In the genomic region with DNA sequence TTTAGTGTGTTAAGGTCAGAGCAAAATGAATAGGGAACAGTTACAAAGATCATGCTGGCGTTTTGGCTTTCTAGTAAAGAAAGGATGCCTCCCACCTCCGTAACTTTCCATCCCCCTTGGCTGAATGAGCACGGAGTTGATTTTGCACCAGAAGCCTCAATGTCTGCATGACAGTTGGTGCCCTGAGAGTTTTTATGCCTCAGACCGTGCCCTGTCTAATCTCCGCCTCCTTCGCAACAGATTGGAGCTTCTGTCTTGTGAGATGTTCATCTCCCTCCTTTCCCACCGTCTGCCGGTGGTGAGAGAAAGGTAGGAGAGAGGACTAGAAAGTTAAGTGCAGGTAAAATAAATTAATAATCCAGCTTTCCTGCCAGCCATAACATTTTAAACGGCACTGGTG, we compare ENCODE assay signal across 29 cellular contexts. TPM values are rescaled to one million over a fixed set of nuclear protein-coding genes. Genes with fewer than 3 reads are reported as not detected.
DNase-seq lines count a peak whose midpoint lies in the region; ATAC-seq and TF ChIP-seq lines count a peak whose summit lies in the region.
"Had no signal": no experiment of that assay in that cellular context is flagged by ENCODE, and none has a peak within 500 bp of the region (broad histone marks: within the 10 kb centered on the region; RNA-seq: fewer than 3 reads in every experiment).

No MANE protein-coding gene starts in this region.

- H3K4me1 ChIP-seq in HUES48 (ENCODE audit: control insufficient read depth, insufficient read depth, low read length) (peaks cover 9% of the 10 kb centered on the region), hepatocyte (ENCODE audit: insufficient read depth) (peaks cover 17% of the 10 kb centered on the region)
- H3K4me1 ChIP-seq: colonic mucosa, psoas muscle had no signal

- H3K9ac ChIP-seq in HUES48 (ENCODE audit: low read depth, low read length) (no peak overlapping the region), neural cell (ENCODE audit: low read length) (peak overlapping the region; percentile 77)

- H3F3A ChIP-seq in neural cell (ENCODE audit: insufficient read depth, low read length, poor library complexity, severe bottlenecking) = no peaks in the 10 kb centered on the region

- H3K36me3 ChIP-seq in HUES48 (ENCODE audit: control insufficient read depth, insufficient read depth, low read length) (no peaks in the 10 kb centered on the region), hepatocyte (replicated peaks; ENCODE audit: insufficient read depth, low read depth) (no peaks in the 10 kb centered on the region), neural cell (ENCODE audit: insufficient read depth, low read length) (no peaks in the 10 kb centered on the region)
- H3K36me3 ChIP-seq: brain microvascular endothelial cell, colonic mucosa, MG63, tibial nerve had no signal

- H3K9me3 ChIP-seq in HUES48 (ENCODE audit: control insufficient read depth, insufficient read depth, low read length) = no peaks in the 10 kb centered on the region
- H3K9me3 ChIP-seq in hepatocyte (ENCODE audit: low read depth) = no peaks in the 10 kb centered on the region
- H3K9me3 ChIP-seq in neural cell (ENCODE audit: low read length) = no peaks in the 10 kb centered on the region
- H3K9me3 ChIP-seq: colonic mucosa, MG63, psoas muscle, tibial nerve had no signal

- TF ChIP-seq CTCF in hepatocyte (IDR thresholded peaks at IDR 0.05; ENCODE audit: poor library complexity) (no peak), neural cell (IDR thresholded peaks at IDR 0.05; ENCODE audit: poor library complexity, severe bottlenecking) (no peak), coronary artery (IDR thresholded peaks at IDR 0.05) (no peak)

- H3K27ac ChIP-seq in HUES48 (ENCODE audit: low read depth, low read length) (no peak overlapping the region), hepatocyte (no peak overlapping the region), neural cell (ENCODE audit: low read length) (peak overlapping the region; percentile 19), coronary artery (no peak overlapping the region)
- H3K27ac ChIP-seq: brain microvascular endothelial cell, colonic mucosa, psoas muscle, skin epidermis, tibial nerve had no signal

- no peaks in the 10 kb centered on the region for H3K9me2 ChIP-seq in hepatocyte (replicated peaks; ENCODE audit: insufficient read depth)
- H3K9me2 ChIP-seq in neural cell (ENCODE audit: insufficient read depth, low read length) = no peaks in the 10 kb centered on the region

- peak overlapping the region; percentile 49 for H2AFZ ChIP-seq in hepatocyte
- H2AFZ ChIP-seq in neural cell (ENCODE audit: low read depth, low read length) = no peak overlapping the region

- H4K20me1 ChIP-seq in hepatocyte (ENCODE audit: insufficient read depth, poor library complexity, severe bottlenecking) = no peaks in the 10 kb centered on the region
- H4K20me1 ChIP-seq in neural cell (ENCODE audit: insufficient read depth) = no peaks in the 10 kb centered on the region

- ATAC-seq in GM21390 (IDR thresholded peaks at IDR 0.05; ENCODE audit: unreplicated experiment) = no peak
- ATAC-seq: activated naive CD8-positive, alpha-beta T cell treated with anti-CD3 and anti-CD28 coated beads, Interleukin-2, amount 50 U/mL, for 24 hours; CD8-positive, alpha-beta T cell; PC-3; psoas muscle; stimulated activated naive CD8-positive, alpha-beta T cell treated with anti-CD3 and anti-CD28 coated beads, Interleukin-15, Interleukin-2, amounts not matched to agents 100 U/mL and 50 U/mL, for 24 hours had no signal

- WGBS in hepatocyte (ENCODE audit: low lambda C conversion rate, missing lambda C conversion rate) = 15% methylated on average over 9 of the region's 9 CpGs

- H3K79me2 ChIP-seq in hepatocyte (no peaks in the 10 kb centered on the region), neural cell (replicated peaks; ENCODE audit: insufficient read depth, low read length) (peaks cover 21% of the 10 kb centered on the region)

- TF ChIP-seq EP300 in neural cell (conservative IDR thresholded peaks at IDR 0.05; ENCODE audit: poor library complexity, severe bottlenecking) = no peak

- TF ChIP-seq RAD21 in neural cell (conservative IDR thresholded peaks at IDR 0.05) = no peak

- H3K27me3 ChIP-seq in HUES48 (ENCODE audit: control insufficient read depth, insufficient read depth, low read length) (peaks cover 42% of the 10 kb centered on the region), hepatocyte (peaks cover 67% of the 10 kb centered on the region), neural cell (ENCODE audit: insufficient read depth, low read depth, low read length) (peaks cover 20% of the 10 kb centered on the region)

- DNase-seq in D341Med (ENCODE audit: low spot score) (peak; percentile 37), hepatocyte (ENCODE audit: low spot score) (no peak), Kasumi-1 (lab: John Stamatoyannopoulos, UW) (no peak), KG1 (lab: John Stamatoyannopoulos, UW) (no peak), coronary artery (ENCODE audit: low spot score) (no peak)
- DNase-seq: activated CD4-positive, alpha-beta T cell treated with anti-CD3 and anti-CD28 coated beads, Interleukin-2, amount 10 ng/mL, durations not matched to agents 24 days and 14 days; activated naive CD8-positive, alpha-beta T cell treated with anti-CD3 and anti-CD28 coated beads, Interleukin-2, amount 50 U/mL, for 24 hours; brain microvascular endothelial cell; CD8-positive, alpha-beta T cell; colonic mucosa; hippocampal formation; kidney glomerular epithelial cell; MG63; naive B cell; NCI-H1436 treated with DMSO at 0.1 percent for 48 hours; NCI-H2171 treated with DMSO at 0.1 percent for 48 hours; NCI-H774; PC-3; psoas muscle; SHP77; stimulated activated CD4-positive, alpha-beta T cell treated with anti-CD3 and anti-CD28 coated beads, Interleukin-2, amount 100 ng/mL, for 48 hours; stimulated activated naive CD8-positive, alpha-beta T cell treated with anti-CD3 and anti-CD28 coated beads, Interleukin-15, Interleukin-2, amounts not matched to agents 100 U/mL and 50 U/mL, for 24 hours had no signal

- H3K4me3 ChIP-seq in HUES48 (ENCODE audit: low read depth, low read length) (peak overlapping the region; percentile 64), hepatocyte (no peak overlapping the region), neural cell (ENCODE audit: low read length) (peak overlapping the region; percentile 69), coronary artery (no peak overlapping the region)
- H3K4me3 ChIP-seq: colonic mucosa, MG63, psoas muscle had no signal

- H3K4me2 ChIP-seq in hepatocyte = peak overlapping the region; percentile 86
- peak overlapping the region; percentile 40 for H3K4me2 ChIP-seq in neural cell (ENCODE audit: low read length)

TF ChIP-seq in neural cell, 6 proteins besides CTCF, POLR2A, EP300 and RAD21:
- TF ChIP-seq POLR2AphosphoS5 (IDR thresholded peaks at IDR 0.05) = peak; percentile 5
- TF ChIP-seq MXI1 (conservative IDR thresholded peaks at IDR 0.05; ENCODE audit: poor library complexity, severe bottlenecking) = no peak

RNA-seq across cellular contexts. Expression of a gene that starts 1.9 kb away (rescaled TPM):
- total RNA-seq in hepatocyte = 1.8 and 3.1 TPM in 2 replicates
- polyA plus RNA-seq in hepatocyte (2.0 and 3.4 TPM in 2 replicates), neural cell (13.0 and 14.9 TPM in 2 replicates)
- 17.5 and 17.8 TPM in 2 replicates for polyA minus RNA-seq in neural cell
- total RNA-seq: activated CD4-positive, alpha-beta T cell treated with anti-CD3 and anti-CD28 coated beads, Interleukin-2, amount 10 ng/mL, durations not matched to agents 24 days and 14 days; activated T-helper 2 cell treated with anti-CD3 and anti-CD28 coated beads, Interferon-gamma antibody, Interleukin-2, Interleukin-4, amounts not matched to agents 10 μg/mL and 5 μg/mL and 100 μg/mL, durations not matched to agents 14 hours and 24 hours and 36 hours; CD8-positive, alpha-beta T cell; colonic mucosa; PC-3; psoas muscle had no signal
- polyA plus RNA-seq: IgD-negative memory B cell had no signal

Comparison
In these comparisons a context has a peak if more than half of its experiments do, and no peak if none do; other contexts are left out.
1. H3K4me3 ChIP-seq: peak in HUES48 (single experiment) and neural cell (single experiment); none in hepatocyte (single experiment) and coronary artery (single experiment).